ENCODE assay signal across 1 cellular context in the genomic region with DNA sequence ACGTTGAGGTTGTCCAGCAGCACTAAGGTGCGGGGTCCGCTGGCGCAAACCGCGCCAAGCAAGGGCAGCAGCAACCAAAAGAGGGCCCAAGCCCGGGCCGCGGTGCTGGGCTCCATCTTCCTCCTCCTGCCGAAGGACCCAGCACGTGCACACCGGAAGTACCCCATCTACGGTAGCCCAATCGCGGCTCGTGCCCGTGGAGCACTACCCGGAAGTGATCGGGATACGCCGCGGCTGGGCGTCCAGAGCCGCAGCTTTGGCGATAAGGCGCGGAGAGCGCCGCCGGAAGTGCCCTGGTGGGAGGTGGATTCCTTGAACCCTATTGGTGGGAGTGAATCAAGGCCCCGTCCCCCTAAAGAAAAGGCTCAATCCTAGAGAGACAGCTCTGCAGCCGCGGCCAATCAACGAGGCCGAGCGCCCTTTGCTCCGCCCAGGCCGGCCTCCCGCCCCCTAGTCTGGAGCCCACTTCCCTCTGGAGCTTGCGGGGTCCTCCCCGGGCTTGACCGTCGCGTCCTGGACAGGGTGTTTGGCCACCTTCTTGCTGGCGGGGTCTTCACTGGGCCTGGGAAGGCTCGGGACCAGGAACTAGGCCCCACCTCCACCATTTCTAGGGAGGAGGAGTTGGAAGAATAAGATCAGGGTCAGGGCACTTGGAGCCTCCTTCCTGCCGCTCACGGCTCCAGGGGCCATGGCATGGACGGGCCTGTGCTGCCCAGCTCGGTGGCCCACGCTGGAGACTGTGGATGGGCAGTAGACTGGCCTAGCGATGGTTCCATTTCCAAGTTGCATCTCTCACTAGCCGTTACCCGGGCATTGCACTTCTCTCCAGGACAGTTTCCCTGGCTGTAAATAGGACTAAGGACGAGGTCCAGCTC.
TF ChIP-seq lines count a peak whose summit lies in the region.

A gene (minus strand): TSS at position 135 of the 875 bp plus-strand sequence. CDS start 19 bp downstream, at position 116.

TF ChIP-seq in K562, 482 proteins besides CTCF, POLR2A, EP300 and RAD21 (continued from another document and continues in another):
- TF ChIP-seq ARHGAP35 (IDR thresholded peaks at IDR 0.05; ENCODE audit: partially characterized antibody): no peak
- 0 out of 2 replicates have a peak, but pooled peaks have one; percentile 26 for TF ChIP-seq KAT7 (CRISPR knock-in tag; IDR thresholded peaks at IDR 0.05; ENCODE audit: borderline replicate concordance)
- TF ChIP-seq HDGF (IDR thresholded peaks at IDR 0.05): 0 out of 2 replicates have a peak, but pooled peaks have one; percentile 27
- TF ChIP-seq NCOA1 (IDR thresholded peaks at IDR 0.05; ENCODE audit: low read depth): peak; percentile 39; the same call in 1 of the 2 replicates
- peak; percentile 87 for TF ChIP-seq ATF7 (IDR thresholded peaks at IDR 0.05)
- TF ChIP-seq SRF (CRISPR knock-in tag; IDR thresholded peaks at IDR 0.05): peak in 1 of 2 experiments; percentile 91; a peak in 2 of 4 replicates
- no peak for TF ChIP-seq ZNF174 (CRISPR knock-in tag; IDR thresholded peaks at IDR 0.05)
- TF ChIP-seq SP2 (IDR thresholded peaks at IDR 0.05; ENCODE audit: extremely low read depth, low read depth, low read length, poor library complexity, severe bottlenecking): peak; percentile 87
- no peak for TF ChIP-seq ZNF668 (CRISPR knock-in tag; IDR thresholded peaks at IDR 0.05)
- TF ChIP-seq, protein P1, sequence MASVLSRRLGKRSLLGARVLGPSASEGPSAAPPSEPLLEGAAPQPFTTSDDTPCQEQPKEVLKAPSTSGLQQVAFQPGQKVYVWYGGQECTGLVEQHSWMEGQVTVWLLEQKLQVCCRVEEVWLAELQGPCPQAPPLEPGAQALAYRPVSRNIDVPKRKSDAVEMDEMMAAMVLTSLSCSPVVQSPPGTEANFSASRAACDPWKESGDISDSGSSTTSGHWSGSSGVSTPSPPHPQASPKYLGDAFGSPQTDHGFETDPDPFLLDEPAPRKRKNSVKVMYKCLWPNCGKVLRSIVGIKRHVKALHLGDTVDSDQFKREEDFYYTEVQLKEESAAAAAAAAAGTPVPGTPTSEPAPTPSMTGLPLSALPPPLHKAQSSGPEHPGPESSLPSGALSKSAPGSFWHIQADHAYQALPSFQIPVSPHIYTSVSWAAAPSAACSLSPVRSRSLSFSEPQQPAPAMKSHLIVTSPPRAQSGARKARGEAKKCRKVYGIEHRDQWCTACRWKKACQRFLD (CRISPR knock-in tag; IDR thresholded peaks at IDR 0.05): peak; percentile 66; the same call in 1 of the 2 replicates
- no peak for TF ChIP-seq MAFG (tag; conservative IDR thresholded peaks at IDR 0.05)
- TF ChIP-seq, protein P2, sequence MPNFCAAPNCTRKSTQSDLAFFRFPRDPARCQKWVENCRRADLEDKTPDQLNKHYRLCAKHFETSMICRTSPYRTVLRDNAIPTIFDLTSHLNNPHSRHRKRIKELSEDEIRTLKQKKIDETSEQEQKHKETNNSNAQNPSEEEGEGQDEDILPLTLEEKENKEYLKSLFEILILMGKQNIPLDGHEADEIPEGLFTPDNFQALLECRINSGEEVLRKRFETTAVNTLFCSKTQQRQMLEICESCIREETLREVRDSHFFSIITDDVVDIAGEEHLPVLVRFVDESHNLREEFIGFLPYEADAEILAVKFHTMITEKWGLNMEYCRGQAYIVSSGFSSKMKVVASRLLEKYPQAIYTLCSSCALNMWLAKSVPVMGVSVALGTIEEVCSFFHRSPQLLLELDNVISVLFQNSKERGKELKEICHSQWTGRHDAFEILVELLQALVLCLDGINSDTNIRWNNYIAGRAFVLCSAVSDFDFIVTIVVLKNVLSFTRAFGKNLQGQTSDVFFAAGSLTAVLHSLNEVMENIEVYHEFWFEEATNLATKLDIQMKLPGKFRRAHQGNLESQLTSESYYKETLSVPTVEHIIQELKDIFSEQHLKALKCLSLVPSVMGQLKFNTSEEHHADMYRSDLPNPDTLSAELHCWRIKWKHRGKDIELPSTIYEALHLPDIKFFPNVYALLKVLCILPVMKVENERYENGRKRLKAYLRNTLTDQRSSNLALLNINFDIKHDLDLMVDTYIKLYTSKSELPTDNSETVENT (CRISPR knock-in tag; IDR thresholded peaks at IDR 0.05): no peak
- TF ChIP-seq HDAC6 (IDR thresholded peaks at IDR 0.05; ENCODE audit: low read depth, low read length): no peak
- TF ChIP-seq POLR3G (IDR thresholded peaks at IDR 0.05; ENCODE audit: extremely low read depth, insufficient read length, insufficient replicate concordance): no peak
- no peak for TF ChIP-seq TAL1 (IDR thresholded peaks at IDR 0.05)
- TF ChIP-seq ERF (CRISPR knock-in tag; IDR thresholded peaks at IDR 0.05): no peak
- no peak for TF ChIP-seq KAT2B (IDR thresholded peaks at IDR 0.05; ENCODE audit: low read depth, low read length)
- TF ChIP-seq ZNF696 (CRISPR knock-in tag; conservative IDR thresholded peaks at IDR 0.05): no peak
- TF ChIP-seq, protein P3, sequence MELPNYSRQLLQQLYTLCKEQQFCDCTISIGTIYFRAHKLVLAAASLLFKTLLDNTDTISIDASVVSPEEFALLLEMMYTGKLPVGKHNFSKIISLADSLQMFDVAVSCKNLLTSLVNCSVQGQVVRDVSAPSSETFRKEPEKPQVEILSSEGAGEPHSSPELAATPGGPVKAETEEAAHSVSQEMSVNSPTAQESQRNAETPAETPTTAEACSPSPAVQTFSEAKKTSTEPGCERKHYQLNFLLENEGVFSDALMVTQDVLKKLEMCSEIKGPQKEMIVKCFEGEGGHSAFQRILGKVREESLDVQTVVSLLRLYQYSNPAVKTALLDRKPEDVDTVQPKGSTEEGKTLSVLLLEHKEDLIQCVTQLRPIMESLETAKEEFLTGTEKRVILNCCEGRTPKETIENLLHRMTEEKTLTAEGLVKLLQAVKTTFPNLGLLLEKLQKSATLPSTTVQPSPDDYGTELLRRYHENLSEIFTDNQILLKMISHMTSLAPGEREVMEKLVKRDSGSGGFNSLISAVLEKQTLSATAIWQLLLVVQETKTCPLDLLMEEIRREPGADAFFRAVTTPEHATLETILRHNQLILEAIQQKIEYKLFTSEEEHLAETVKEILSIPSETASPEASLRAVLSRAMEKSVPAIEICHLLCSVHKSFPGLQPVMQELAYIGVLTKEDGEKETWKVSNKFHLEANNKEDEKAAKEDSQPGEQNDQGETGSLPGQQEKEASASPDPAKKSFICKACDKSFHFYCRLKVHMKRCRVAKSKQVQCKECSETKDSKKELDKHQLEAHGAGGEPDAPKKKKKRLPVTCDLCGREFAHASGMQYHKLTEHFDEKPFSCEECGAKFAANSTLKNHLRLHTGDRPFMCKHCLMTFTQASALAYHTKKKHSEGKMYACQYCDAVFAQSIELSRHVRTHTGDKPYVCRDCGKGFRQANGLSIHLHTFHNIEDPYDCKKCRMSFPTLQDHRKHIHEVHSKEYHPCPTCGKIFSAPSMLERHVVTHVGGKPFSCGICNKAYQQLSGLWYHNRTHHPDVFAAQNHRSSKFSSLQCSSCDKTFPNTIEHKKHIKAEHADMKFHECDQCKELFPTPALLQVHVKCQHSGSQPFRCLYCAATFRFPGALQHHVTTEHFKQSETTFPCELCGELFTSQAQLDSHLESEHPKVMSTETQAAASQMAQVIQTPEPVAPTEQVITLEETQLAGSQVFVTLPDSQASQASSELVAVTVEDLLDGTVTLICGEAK (IDR thresholded peaks at IDR 0.05): peak; percentile 99
- TF ChIP-seq, protein P3 (CRISPR knock-in tag; IDR thresholded peaks at IDR 0.05): no peak
- TF ChIP-seq HLTF (IDR thresholded peaks at IDR 0.05): peak; percentile 44; the same call in 1 of the 2 replicates
- no peak for TF ChIP-seq NR3C1 (CRISPR knock-in tag; IDR thresholded peaks at IDR 0.05)
- no peak for TF ChIP-seq PTRF (tag; IDR thresholded peaks at IDR 0.05)
- no peak for TF ChIP-seq BACH1 (tag; IDR thresholded peaks at IDR 0.05)
- no peak for TF ChIP-seq ZFPM2 (CRISPR knock-in tag; IDR thresholded peaks at IDR 0.05)
- no peak for TF ChIP-seq TEAD4 (IDR thresholded peaks at IDR 0.05; ENCODE audit: low read length)
- no peak for TF ChIP-seq TEAD4 (CRISPR knock-in tag; IDR thresholded peaks at IDR 0.05; ENCODE audit: borderline replicate concordance)
- no peak for TF ChIP-seq BRD9 (IDR thresholded peaks at IDR 0.05; ENCODE audit: low read depth, partially characterized antibody)
- TF ChIP-seq OTX1 (CRISPR knock-in tag; IDR thresholded peaks at IDR 0.05): no peak; the same call in 1 of the 2 replicates
- no peak for TF ChIP-seq ARID2 (IDR thresholded peaks at IDR 0.05)
- TF ChIP-seq, protein P4, sequence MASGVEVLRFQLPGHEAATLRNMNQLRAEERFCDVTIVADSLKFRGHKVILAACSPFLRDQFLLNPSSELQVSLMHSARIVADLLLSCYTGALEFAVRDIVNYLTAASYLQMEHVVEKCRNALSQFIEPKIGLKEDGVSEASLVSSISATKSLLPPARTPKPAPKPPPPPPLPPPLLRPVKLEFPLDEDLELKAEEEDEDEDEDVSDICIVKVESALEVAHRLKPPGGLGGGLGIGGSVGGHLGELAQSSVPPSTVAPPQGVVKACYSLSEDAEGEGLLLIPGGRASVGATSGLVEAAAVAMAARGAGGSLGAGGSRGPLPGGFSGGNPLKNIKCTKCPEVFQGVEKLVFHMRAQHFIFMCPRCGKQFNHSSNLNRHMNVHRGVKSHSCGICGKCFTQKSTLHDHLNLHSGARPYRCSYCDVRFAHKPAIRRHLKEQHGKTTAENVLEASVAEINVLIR (CRISPR knock-in tag; IDR thresholded peaks at IDR 0.05): 0 out of 2 replicates have a peak, but pooled peaks have one; percentile 22
- TF ChIP-seq, protein P5, sequence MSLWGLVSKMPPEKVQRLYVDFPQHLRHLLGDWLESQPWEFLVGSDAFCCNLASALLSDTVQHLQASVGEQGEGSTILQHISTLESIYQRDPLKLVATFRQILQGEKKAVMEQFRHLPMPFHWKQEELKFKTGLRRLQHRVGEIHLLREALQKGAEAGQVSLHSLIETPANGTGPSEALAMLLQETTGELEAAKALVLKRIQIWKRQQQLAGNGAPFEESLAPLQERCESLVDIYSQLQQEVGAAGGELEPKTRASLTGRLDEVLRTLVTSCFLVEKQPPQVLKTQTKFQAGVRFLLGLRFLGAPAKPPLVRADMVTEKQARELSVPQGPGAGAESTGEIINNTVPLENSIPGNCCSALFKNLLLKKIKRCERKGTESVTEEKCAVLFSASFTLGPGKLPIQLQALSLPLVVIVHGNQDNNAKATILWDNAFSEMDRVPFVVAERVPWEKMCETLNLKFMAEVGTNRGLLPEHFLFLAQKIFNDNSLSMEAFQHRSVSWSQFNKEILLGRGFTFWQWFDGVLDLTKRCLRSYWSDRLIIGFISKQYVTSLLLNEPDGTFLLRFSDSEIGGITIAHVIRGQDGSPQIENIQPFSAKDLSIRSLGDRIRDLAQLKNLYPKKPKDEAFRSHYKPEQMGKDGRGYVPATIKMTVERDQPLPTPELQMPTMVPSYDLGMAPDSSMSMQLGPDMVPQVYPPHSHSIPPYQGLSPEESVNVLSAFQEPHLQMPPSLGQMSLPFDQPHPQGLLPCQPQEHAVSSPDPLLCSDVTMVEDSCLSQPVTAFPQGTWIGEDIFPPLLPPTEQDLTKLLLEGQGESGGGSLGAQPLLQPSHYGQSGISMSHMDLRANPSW (CRISPR knock-in tag; IDR thresholded peaks at IDR 0.05): no peak; the same call in 1 of the 2 replicates
- TF ChIP-seq MXI1 (IDR thresholded peaks at IDR 0.05; ENCODE audit: low read depth, low read length): peak; percentile 62; the same call in 1 of the 2 replicates
- TF ChIP-seq MTF1 (CRISPR knock-in tag; IDR thresholded peaks at IDR 0.05; ENCODE audit: borderline replicate concordance): no peak
- no peak for TF ChIP-seq ZNF121 (CRISPR knock-in tag; conservative IDR thresholded peaks at IDR 0.05)
- peak; percentile 99 for TF ChIP-seq GABPB1 (CRISPR knock-in tag; IDR thresholded peaks at IDR 0.05)
- TF ChIP-seq, protein P6, sequence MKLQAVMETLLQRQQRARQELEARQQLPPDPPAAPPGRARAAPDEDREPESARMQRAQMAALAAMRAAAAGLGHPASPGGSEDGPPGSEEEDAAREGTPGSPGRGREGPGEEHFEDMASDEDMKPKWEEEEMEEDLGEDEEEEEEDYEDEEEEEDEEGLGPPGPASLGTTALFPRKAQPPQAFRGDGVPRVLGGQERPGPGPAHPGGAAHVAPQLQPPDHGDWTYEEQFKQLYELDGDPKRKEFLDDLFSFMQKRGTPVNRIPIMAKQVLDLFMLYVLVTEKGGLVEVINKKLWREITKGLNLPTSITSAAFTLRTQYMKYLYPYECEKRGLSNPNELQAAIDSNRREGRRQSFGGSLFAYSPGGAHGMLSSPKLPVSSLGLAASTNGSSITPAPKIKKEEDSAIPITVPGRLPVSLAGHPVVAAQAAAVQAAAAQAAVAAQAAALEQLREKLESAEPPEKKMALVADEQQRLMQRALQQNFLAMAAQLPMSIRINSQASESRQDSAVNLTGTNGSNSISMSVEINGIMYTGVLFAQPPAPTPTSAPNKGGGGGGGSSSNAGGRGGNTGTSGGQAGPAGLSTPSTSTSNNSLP (IDR thresholded peaks at IDR 0.05; ENCODE audit: borderline replicate concordance, low read depth, low read length): peak; percentile 84; the same call in 1 of the 2 replicates
